31 cellular contexts compared by ENCODE assay signal in genomic region chr18:23956483-23956882, GRCh38.
"Had no signal": no experiment of that assay in that cellular context is flagged by ENCODE, and none has a peak within 500 bp of the region (broad histone marks: within the 10 kb centered on the region; RNA-seq: fewer than 3 reads in every experiment).

No MANE protein-coding gene starts in this region.

- H3K4me3 ChIP-seq: adrenal gland, body of pancreas, coronary artery, dorsolateral prefrontal cortex, heart left ventricle, left ventricle myocardium inferior, sigmoid colon, vagina had no signal

- H3K36me3 ChIP-seq: adrenal gland, left ventricle myocardium inferior, sigmoid colon, WERI-Rb-1 had no signal

- H3K27me3 ChIP-seq: adrenal gland, body of pancreas, dorsolateral prefrontal cortex, heart left ventricle, sigmoid colon, vagina had no signal

- H3K27ac ChIP-seq: adrenal gland, body of pancreas, coronary artery, dorsolateral prefrontal cortex, heart left ventricle, left ventricle myocardium inferior, sigmoid colon, vagina, WERI-Rb-1 had no signal

- H3K9me3 ChIP-seq: adrenal gland, body of pancreas, heart left ventricle, left ventricle myocardium inferior, sigmoid colon, vagina had no signal

- DNase-seq: activated CD4-positive, alpha-beta memory T cell treated with anti-CD3 and anti-CD28 coated beads for 36 hours; activated CD4-positive, alpha-beta T cell treated with anti-CD3 and anti-CD28 coated beads, Interleukin-2, amount 10 ng/mL, durations not matched to agents 24 days and 14 days; activated CD8-positive, alpha-beta memory T cell treated with anti-CD3 and anti-CD28 coated beads, Interleukin-2, amount 50 U/mL, for 4 hours; activated effector memory CD4-positive, alpha-beta T cell treated with anti-CD3 and anti-CD28 coated beads, Interleukin-2, amount 50 U/mL, for 16 hours; activated naive CD4-positive, alpha-beta T cell treated with anti-CD3 and anti-CD28 coated beads for 36 hours; activated naive CD8-positive, alpha-beta T cell treated with anti-CD3 and anti-CD28 coated beads for 36 hours; activated T-cell treated with anti-CD3 and anti-CD28 coated beads, Interleukin-2, amount 50 U/mL, for 1 hour; adrenal gland; aorta; body of pancreas; dorsolateral prefrontal cortex; effector memory CD4-positive, alpha-beta T cell; erythroblast; foreskin fibroblast; heart left ventricle; hypothalamus; immature natural killer cell; kidney glomerular epithelial cell; left ventricle myocardium inferior; retina; sigmoid colon; small intestine; stimulated activated CD4-positive, alpha-beta T cell treated with anti-CD3 and anti-CD28 coated beads, Interleukin-4, amount 100 ng/mL, for 4 hours; stimulated activated CD8-positive, alpha-beta memory T cell treated with anti-CD3 and anti-CD28 coated beads, Interleukin-4, amount 100 ng/mL, for 48 hours; stimulated activated naive CD8-positive, alpha-beta T cell treated with anti-CD3 and anti-CD28 coated beads, Interleukin-15, amount 100 ng/mL, for 72 hours; substantia nigra; WERI-Rb-1 had no signal

- ATAC-seq: activated CD4-positive, CD25-positive, alpha-beta regulatory T cell treated with anti-CD3 and anti-CD28 coated beads, Interleukin-2, amount 50 U/mL, for 24 hours; body of pancreas; stimulated activated memory B cell treated with anti-CD40 and anti-IgM and Interleukin-4, amounts not matched to agents 10 μg/mL and 1 μg/mL and 100 μg/mL, for 72 hours; stimulated activated naive CD8-positive, alpha-beta T cell treated with anti-CD3 and anti-CD28 coated beads, Interleukin-15, amount 100 ng/mL, for 72 hours had no signal

- H3K4me1 ChIP-seq: adrenal gland, body of pancreas, vagina had no signal
